1 cellular context compared by ENCODE assay signal in the genomic region with DNA sequence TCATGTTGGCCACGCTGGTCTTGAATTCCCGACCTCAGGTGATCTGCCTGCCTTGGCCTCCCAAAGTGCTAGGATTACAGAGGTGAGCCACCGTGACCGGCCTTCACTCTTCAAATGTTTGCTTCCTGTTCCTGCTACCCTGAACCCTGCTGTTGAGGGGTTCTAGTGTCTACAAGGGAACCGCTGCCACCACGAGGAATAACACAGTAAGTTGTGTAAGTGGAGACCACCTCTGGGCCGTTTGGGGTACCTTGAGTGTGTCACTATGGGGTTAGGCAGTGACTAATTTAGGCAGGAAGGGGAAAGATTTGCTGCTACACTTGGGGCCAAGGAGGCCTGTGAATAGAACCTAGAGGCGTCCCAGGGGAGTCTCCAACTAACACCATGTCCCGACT.
TF ChIP-seq lines count a peak whose summit lies in the region.

No MANE protein-coding gene starts in this region.

TF ChIP-seq in HepG2, 621 proteins besides CTCF, POLR2A, EP300 and RAD21 (continued from another document):
- TF ChIP-seq, protein P1, sequence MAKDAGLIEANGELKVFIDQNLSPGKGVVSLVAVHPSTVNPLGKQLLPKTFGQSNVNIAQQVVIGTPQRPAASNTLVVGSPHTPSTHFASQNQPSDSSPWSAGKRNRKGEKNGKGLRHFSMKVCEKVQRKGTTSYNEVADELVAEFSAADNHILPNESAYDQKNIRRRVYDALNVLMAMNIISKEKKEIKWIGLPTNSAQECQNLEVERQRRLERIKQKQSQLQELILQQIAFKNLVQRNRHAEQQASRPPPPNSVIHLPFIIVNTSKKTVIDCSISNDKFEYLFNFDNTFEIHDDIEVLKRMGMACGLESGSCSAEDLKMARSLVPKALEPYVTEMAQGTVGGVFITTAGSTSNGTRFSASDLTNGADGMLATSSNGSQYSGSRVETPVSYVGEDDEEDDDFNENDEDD (CRISPR knock-in tag; IDR thresholded peaks at IDR 0.05; ENCODE audit: borderline replicate concordance), result no peak; the same call in 1 of the 2 replicates
- TF ChIP-seq ZNF615 (CRISPR knock-in tag; IDR thresholded peaks at IDR 0.05; ENCODE audit: borderline replicate concordance), result no peak
- TF ChIP-seq ZC3H13 (CRISPR knock-in tag; IDR thresholded peaks at IDR 0.05), result no peak
- no peak for TF ChIP-seq TMF1 (CRISPR knock-in tag; IDR thresholded peaks at IDR 0.05; ENCODE audit: low read depth)
- TF ChIP-seq, protein P2, sequence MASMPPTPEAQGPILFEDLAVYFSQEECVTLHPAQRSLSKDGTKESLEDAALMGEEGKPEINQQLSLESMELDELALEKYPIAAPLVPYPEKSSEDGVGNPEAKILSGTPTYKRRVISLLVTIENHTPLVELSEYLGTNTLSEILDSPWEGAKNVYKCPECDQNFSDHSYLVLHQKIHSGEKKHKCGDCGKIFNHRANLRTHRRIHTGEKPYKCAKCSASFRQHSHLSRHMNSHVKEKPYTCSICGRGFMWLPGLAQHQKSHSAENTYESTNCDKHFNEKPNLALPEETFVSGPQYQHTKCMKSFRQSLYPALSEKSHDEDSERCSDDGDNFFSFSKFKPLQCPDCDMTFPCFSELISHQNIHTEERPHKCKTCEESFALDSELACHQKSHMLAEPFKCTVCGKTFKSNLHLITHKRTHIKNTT (CRISPR knock-in tag; IDR thresholded peaks at IDR 0.05), result no peak
- TF ChIP-seq ELF4 (CRISPR knock-in tag; IDR thresholded peaks at IDR 0.05; ENCODE audit: borderline replicate concordance), result no peak; the same call in 1 of the 2 replicates
- TF ChIP-seq, protein P3, sequence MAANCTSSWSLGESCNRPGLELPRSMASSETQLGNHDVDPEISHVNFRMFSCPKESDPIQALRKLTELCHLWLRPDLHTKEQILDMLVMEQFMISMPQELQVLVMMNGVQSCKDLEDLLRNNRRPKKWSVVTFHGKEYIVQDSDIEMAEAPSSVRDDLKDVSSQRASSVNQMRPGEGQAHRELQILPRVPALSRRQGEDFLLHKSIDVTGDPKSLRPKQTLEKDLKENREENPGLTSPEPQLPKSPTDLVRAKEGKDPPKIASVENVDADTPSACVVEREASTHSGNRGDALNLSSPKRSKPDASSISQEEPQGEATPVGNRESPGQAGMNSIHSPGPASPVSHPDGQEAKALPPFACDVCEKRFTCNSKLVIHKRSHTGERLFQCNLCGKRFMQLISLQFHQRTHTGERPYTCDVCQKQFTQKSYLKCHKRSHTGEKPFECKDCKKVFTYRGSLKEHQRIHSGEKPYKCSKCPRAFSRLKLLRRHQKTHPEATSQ (CRISPR knock-in tag; IDR thresholded peaks at IDR 0.05; ENCODE audit: borderline replicate concordance), result no peak
- no peak for TF ChIP-seq ZNF720 (CRISPR knock-in tag; IDR thresholded peaks at IDR 0.05)
- peak; percentile 77 for TF ChIP-seq HDAC2 (CRISPR knock-in tag; IDR thresholded peaks at IDR 0.05)
- TF ChIP-seq KMT2A (CRISPR knock-in tag; IDR thresholded peaks at IDR 0.05), result no peak
- 0 out of 2 replicates have a peak, but pooled peaks have one; percentile 22 for TF ChIP-seq ZNF792 (CRISPR knock-in tag; IDR thresholded peaks at IDR 0.05)
- TF ChIP-seq, protein P4, sequence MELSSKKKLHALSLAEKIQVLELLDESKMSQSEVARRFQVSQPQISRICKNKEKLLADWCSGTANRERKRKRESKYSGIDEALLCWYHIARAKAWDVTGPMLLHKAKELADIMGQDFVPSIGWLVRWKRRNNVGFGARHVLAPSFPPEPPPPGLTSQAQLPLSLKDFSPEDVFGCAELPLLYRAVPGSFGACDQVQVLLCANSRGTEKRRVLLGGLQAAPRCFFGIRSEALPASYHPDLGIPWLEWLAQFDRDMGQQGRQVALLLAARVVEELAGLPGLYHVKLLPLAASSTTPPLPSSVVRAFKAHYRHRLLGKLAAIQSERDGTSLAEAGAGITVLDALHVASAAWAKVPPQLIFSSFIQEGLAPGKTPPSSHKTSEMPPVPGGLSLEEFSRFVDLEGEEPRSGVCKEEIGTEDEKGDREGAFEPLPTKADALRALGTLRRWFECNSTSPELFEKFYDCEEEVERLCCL (CRISPR knock-in tag; IDR thresholded peaks at IDR 0.05; ENCODE audit: borderline replicate concordance), result no peak
- TF ChIP-seq ZSCAN20 (CRISPR knock-in tag; IDR thresholded peaks at IDR 0.05; ENCODE audit: borderline replicate concordance), result no peak
- TF ChIP-seq, protein P5, sequence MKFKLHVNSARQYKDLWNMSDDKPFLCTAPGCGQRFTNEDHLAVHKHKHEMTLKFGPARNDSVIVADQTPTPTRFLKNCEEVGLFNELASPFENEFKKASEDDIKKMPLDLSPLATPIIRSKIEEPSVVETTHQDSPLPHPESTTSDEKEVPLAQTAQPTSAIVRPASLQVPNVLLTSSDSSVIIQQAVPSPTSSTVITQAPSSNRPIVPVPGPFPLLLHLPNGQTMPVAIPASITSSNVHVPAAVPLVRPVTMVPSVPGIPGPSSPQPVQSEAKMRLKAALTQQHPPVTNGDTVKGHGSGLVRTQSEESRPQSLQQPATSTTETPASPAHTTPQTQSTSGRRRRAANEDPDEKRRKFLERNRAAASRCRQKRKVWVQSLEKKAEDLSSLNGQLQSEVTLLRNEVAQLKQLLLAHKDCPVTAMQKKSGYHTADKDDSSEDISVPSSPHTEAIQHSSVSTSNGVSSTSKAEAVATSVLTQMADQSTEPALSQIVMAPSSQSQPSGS (CRISPR knock-in tag; IDR thresholded peaks at IDR 0.05), result 0 out of 2 replicates have a peak, but pooled peaks have one; percentile 30
- TF ChIP-seq SOX5 (CRISPR knock-in tag; IDR thresholded peaks at IDR 0.05; ENCODE audit: borderline replicate concordance), result peak; percentile 43; the same call in 1 of the 2 replicates
- TF ChIP-seq PCBP1 (IDR thresholded peaks at IDR 0.05; ENCODE audit: borderline replicate concordance, low read depth, low read length), result no peak
- peak; percentile 35; the same call in 1 of the 2 replicates for TF ChIP-seq KLF6 (CRISPR knock-in tag; IDR thresholded peaks at IDR 0.05)
- peak; percentile 38; the same call in 1 of the 2 replicates for TF ChIP-seq CREM (IDR thresholded peaks at IDR 0.05)
- TF ChIP-seq CREM (CRISPR knock-in tag; IDR thresholded peaks at IDR 0.05), result no peak
- TF ChIP-seq, protein P6, sequence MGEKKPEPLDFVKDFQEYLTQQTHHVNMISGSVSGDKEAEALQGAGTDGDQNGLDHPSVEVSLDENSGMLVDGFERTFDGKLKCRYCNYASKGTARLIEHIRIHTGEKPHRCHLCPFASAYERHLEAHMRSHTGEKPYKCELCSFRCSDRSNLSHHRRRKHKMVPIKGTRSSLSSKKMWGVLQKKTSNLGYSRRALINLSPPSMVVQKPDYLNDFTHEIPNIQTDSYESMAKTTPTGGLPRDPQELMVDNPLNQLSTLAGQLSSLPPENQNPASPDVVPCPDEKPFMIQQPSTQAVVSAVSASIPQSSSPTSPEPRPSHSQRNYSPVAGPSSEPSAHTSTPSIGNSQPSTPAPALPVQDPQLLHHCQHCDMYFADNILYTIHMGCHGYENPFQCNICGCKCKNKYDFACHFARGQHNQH (CRISPR knock-in tag; IDR thresholded peaks at IDR 0.05), result peak; percentile 42
- no peak for TF ChIP-seq MEF2D (CRISPR knock-in tag; IDR thresholded peaks at IDR 0.05)
- TF ChIP-seq SPEN (CRISPR knock-in tag; IDR thresholded peaks at IDR 0.05; ENCODE audit: low read depth), result no peak
- TF ChIP-seq ZNF891 (CRISPR knock-in tag; IDR thresholded peaks at IDR 0.05), result peak; percentile 48; the same call in 1 of the 2 replicates
- TF ChIP-seq, protein P7, sequence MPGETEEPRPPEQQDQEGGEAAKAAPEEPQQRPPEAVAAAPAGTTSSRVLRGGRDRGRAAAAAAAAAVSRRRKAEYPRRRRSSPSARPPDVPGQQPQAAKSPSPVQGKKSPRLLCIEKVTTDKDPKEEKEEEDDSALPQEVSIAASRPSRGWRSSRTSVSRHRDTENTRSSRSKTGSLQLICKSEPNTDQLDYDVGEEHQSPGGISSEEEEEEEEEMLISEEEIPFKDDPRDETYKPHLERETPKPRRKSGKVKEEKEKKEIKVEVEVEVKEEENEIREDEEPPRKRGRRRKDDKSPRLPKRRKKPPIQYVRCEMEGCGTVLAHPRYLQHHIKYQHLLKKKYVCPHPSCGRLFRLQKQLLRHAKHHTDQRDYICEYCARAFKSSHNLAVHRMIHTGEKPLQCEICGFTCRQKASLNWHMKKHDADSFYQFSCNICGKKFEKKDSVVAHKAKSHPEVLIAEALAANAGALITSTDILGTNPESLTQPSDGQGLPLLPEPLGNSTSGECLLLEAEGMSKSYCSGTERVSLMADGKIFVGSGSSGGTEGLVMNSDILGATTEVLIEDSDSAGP (CRISPR knock-in tag; IDR thresholded peaks at IDR 0.05; ENCODE audit: borderline replicate concordance), result peak; percentile 3; the same call in 1 of the 2 replicates
- no peak for TF ChIP-seq NCOA5 (CRISPR knock-in tag; IDR thresholded peaks at IDR 0.05)
- TF ChIP-seq RBM22 (optimal IDR thresholded peaks at IDR 0.05; ENCODE audit: low read length), result no peak
- TF ChIP-seq, protein P8, sequence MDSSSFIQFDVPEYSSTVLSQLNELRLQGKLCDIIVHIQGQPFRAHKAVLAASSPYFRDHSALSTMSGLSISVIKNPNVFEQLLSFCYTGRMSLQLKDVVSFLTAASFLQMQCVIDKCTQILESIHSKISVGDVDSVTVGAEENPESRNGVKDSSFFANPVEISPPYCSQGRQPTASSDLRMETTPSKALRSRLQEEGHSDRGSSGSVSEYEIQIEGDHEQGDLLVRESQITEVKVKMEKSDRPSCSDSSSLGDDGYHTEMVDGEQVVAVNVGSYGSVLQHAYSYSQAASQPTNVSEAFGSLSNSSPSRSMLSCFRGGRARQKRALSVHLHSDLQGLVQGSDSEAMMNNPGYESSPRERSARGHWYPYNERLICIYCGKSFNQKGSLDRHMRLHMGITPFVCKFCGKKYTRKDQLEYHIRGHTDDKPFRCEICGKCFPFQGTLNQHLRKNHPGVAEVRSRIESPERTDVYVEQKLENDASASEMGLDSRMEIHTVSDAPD (CRISPR knock-in tag; IDR thresholded peaks at IDR 0.05), result no peak
- no peak for TF ChIP-seq ATF7 (IDR thresholded peaks at IDR 0.05)
- no peak for TF ChIP-seq ATF7 (CRISPR knock-in tag; IDR thresholded peaks at IDR 0.05)
- 0 out of 2 replicates have a peak, but pooled peaks have one; percentile 13 for TF ChIP-seq PITX1 (CRISPR knock-in tag; IDR thresholded peaks at IDR 0.05)
- TF ChIP-seq NONO (IDR thresholded peaks at IDR 0.05), result no peak
- TF ChIP-seq NONO (CRISPR knock-in tag; conservative IDR thresholded peaks at IDR 0.05), result no peak
- TF ChIP-seq KDM4B (CRISPR knock-in tag; IDR thresholded peaks at IDR 0.05), result no peak
- no peak for TF ChIP-seq ZNF451 (CRISPR knock-in tag; IDR thresholded peaks at IDR 0.05)
- no peak for TF ChIP-seq CBFB (CRISPR knock-in tag; IDR thresholded peaks at IDR 0.05)
- peak; percentile 51; the same call in 1 of the 2 replicates for TF ChIP-seq SIN3A (IDR thresholded peaks at IDR 0.05; ENCODE audit: borderline replicate concordance, low read depth, low read length)
- TF ChIP-seq, protein P9, sequence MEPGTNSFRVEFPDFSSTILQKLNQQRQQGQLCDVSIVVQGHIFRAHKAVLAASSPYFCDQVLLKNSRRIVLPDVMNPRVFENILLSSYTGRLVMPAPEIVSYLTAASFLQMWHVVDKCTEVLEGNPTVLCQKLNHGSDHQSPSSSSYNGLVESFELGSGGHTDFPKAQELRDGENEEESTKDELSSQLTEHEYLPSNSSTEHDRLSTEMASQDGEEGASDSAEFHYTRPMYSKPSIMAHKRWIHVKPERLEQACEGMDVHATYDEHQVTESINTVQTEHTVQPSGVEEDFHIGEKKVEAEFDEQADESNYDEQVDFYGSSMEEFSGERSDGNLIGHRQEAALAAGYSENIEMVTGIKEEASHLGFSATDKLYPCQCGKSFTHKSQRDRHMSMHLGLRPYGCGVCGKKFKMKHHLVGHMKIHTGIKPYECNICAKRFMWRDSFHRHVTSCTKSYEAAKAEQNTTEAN (CRISPR knock-in tag; conservative IDR thresholded peaks at IDR 0.05), result no peak
